In the genomic region with DNA sequence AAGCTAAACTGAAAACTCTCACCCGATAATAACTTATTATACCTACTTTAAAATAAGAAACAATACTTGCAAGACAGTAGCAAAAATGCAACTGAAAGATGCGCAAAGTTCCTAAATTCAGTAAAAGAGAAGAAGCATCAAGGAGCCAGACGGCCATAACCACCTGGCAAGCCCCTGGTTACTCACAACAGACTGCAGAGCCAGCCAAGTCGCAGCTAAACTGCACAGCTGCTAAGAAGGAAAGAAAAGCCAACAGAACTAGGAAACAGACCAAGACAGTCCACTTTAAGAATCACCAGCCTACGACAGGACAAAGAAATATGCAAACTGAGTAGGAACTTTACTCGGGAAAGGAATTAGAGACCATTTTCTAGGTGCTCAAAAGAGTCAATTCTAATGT, we compare ENCODE assay signal across 29 cellular contexts.
DNase-seq lines count a peak whose midpoint lies in the region; ATAC-seq, FAIRE-seq and TF ChIP-seq lines count a peak whose summit lies in the region.
"Had no signal": no experiment of that assay in that cellular context is flagged by ENCODE, and none has a peak within 500 bp of the region (broad histone marks: within the 10 kb centered on the region; RNA-seq: fewer than 3 reads in every experiment).

No MANE protein-coding gene starts in this region.

- in situ Hi-C loops in GM12878 (cut with MboI), result no loop called here

- no peak overlapping the region for H3K9ac ChIP-seq in GM12878 (ENCODE audit: control insufficient read depth, insufficient read depth, low read length)

- H3K4me1 ChIP-seq in GM12878 (ENCODE audit: control insufficient read depth, insufficient read depth, low read length) (no peaks in the 10 kb centered on the region), left ventricle myocardium inferior (peaks cover 27% of the 10 kb centered on the region)
- H3K4me1 ChIP-seq: ascending aorta, HAP-1, stomach had no signal

- POLR2A ChIA-PET in GM12878 (lab: Charles Lee), result interaction anchor here (1.3 to 1.5 kb wide), 3 partner anchors 30 to 125 kb away, joined by 3 to 4 read pairs (median 3); no protein-coding TSS in a partner anchor

- H3K9me3 ChIP-seq in GM12878 (replicated peaks; ENCODE audit: control insufficient read depth, insufficient read depth, low read length), result no peaks in the 10 kb centered on the region
- no peaks in the 10 kb centered on the region for H3K9me3 ChIP-seq in left ventricle myocardium inferior (replicated peaks)
- H3K9me3 ChIP-seq: ascending aorta, HAP-1, stomach, tibial artery had no signal

- H3K4me3 ChIP-seq in GM12878 (no peak overlapping the region), left ventricle myocardium inferior (no peak overlapping the region)
- H3K4me3 ChIP-seq: ascending aorta, HAP-1, hepatocyte, K562, stomach, tibial artery had no signal

- no peak for TF ChIP-seq EP300 in GM12878 (IDR thresholded peaks at IDR 0.05; ENCODE audit: borderline replicate concordance in 1 of 2, control insufficient read depth in 1 of 2, low read depth in 2 of 2, low read length in 2 of 2)

- peak; percentile 47 for ATAC-seq in Right ventricle myocardium superior (ENCODE audit: poor library complexity)
- ATAC-seq in GM12878, result peak; percentile 66
- ATAC-seq: K562; naive thymus-derived CD8-positive, alpha-beta T cell; SK-N-SH treated with all-trans-retinoic acid at 6 μM for 48 hours had no signal

- no peak overlapping the region for H3K4me2 ChIP-seq in GM12878 (ENCODE audit: control insufficient read depth, insufficient read depth)
- H3K4me2 ChIP-seq: hepatocyte had no signal

- H3K36me3 ChIP-seq in GM12878 (ENCODE audit: control insufficient read depth in 2 of 2, insufficient read depth in 2 of 2, low read length in 1 of 2) (no peaks in the 10 kb centered on the region), left ventricle myocardium inferior (peaks cover 48% of the 10 kb centered on the region)
- H3K36me3 ChIP-seq: HAP-1, stomach had no signal

- BruUV-seq in GM12878 (replicated peaks; lab: Mats Ljungman, UMichigan), result no TSS peak

- SMC1A ChIA-PET in GM12878 (lab: Charles Lee; ENCODE audit: uncharacterized antibody, unreplicated experiment), result interaction anchor here (0.6 to 4.5 kb wide), 13 partner anchors 9 to 203 kb away, joined by 3 to 29 read pairs (median 4); no protein-coding TSS in a partner anchor

- no peak overlapping the region for H3K27ac ChIP-seq in GM12878 (ENCODE audit: control insufficient read depth, insufficient read depth)
- H3K27ac ChIP-seq in left ventricle myocardium inferior (replicated peaks), result no peak overlapping the region
- H3K27ac ChIP-seq: ascending aorta, hepatocyte, stomach, tibial artery had no signal

- 25% methylated on average over 6 of the region's 6 CpGs for whole genome bisulfite sequencing in GM12878 (ENCODE audit: insufficient coverage, insufficient replicate concordance, low lambda C conversion rate, missing lambda C conversion rate)

- RAD21 ChIA-PET in GM12878 (lab: Charles Lee; ENCODE audit: unreplicated experiment), result interaction anchor here (0.6 to 2.2 kb wide), 11 partner anchors 11 to 123 kb away, joined by 3 to 7 read pairs (median 4); no protein-coding TSS in a partner anchor

- no peak for DNase-seq in Right ventricle myocardium superior
- no peak for DNase-seq in cardiac septum (ENCODE audit: low spot score)
- DNase-seq in GM12878 (ENCODE audit: low read depth, low spot score), result no peak
- peak; percentile 27 for DNase-seq in left ventricle myocardium inferior
- DNase-seq in T-helper 1 cell, result no peak
- no peak for DNase-seq in islet precursor cell
- DNase-seq in GM10266 (ENCODE audit: extremely low spot score), result no peak
- no peak for DNase-seq in stimulated activated CD8-positive, alpha-beta memory T cell treated with anti-CD3 and anti-CD28 coated beads, Interleukin-4, amount 100 ng/mL, for 48 hours
- DNase-seq: activated effector memory CD4-positive, alpha-beta T cell treated with Interleukin-2 at 50 U/mL for 16 hours; activated naive CD8-positive, alpha-beta T cell treated with anti-CD3 and anti-CD28 coated beads, Interleukin-2, amount 10 ng/mL, durations not matched to agents 7 days and 5 days; activated T-cell treated with anti-CD3 and anti-CD28 coated beads for 4 hours; CD4-positive, alpha-beta memory T cell; foreskin fibroblast; naive thymus-derived CD8-positive, alpha-beta T cell; NCI-H1436; NCI-H2081 treated with DMSO at 0.1 percent for 48 hours; NCI-H510A; nucleus accumbens; OCI-M1; small intestine; stomach; T-helper 2 cell; tibial artery had no signal

- H3K27me3 ChIP-seq in GM12878 (replicated peaks in 1 of 2; ENCODE audit: control insufficient read depth in 2 of 2, insufficient read depth in 2 of 2, low read length in 1 of 2), result no peaks in the 10 kb centered on the region
- no peaks in the 10 kb centered on the region for H3K27me3 ChIP-seq in left ventricle myocardium inferior (ENCODE audit: low read depth)
- H3K27me3 ChIP-seq: ascending aorta, hepatocyte, stomach, tibial artery had no signal

- CTCF ChIA-PET in GM12878 (lab: Yijun Ruan, JAX), result interaction anchor here (0.7 to 1.3 kb wide), 6 partner anchors 9 to 103 kb away, joined by 3 read pairs; no protein-coding TSS in a partner anchor

- H4K20me1 ChIP-seq in GM12878 (ENCODE audit: control insufficient read depth, insufficient read depth), result no peaks in the 10 kb centered on the region

- no peak for TF ChIP-seq RAD21 in GM12878 (IDR thresholded peaks at IDR 0.05; ENCODE audit: insufficient read depth, low read depth, low read length)

- no peaks in the 10 kb centered on the region for H3K79me2 ChIP-seq in GM12878 (ENCODE audit: control insufficient read depth, insufficient read depth, low read length)
- H3K79me2 ChIP-seq: hepatocyte had no signal

- FAIRE-seq in GM12878 (lab: Jason Lieb, UNC), result no peak
- FAIRE-seq: A204.1, K562, small intestine had no signal

- TF ChIP-seq CTCF in GM12878 (IDR thresholded peaks at IDR 0.05 in 2 of 3, conservative IDR thresholded peaks at IDR 0.05 in 1 of 3; ENCODE audit: control insufficient read depth in 2 of 3, extremely low read depth in 1 of 3, insufficient read depth in 1 of 3, low read depth in 3 of 3, low read length in 3 of 3) (no peak), left ventricle myocardium inferior (IDR thresholded peaks at IDR 0.05; ENCODE audit: borderline replicate concordance) (no peak), GM10266 (IDR thresholded peaks at IDR 0.05; ENCODE audit: control insufficient read depth, insufficient read depth, low read depth, missing control alignments) (no peak)

- no peak for TF ChIP-seq POLR2A in GM12878 (IDR thresholded peaks at IDR 0.05; ENCODE audit: low read depth, low read length)

- intact Hi-C loops in Right ventricle myocardium superior (cut with DNase I) (no loop called here), cardiac septum (cut with DNase I) (no loop called here), GM12878 (cut with micrococcal nuclease; ENCODE audit: unreplicated experiment) (no loop called here), left ventricle myocardium inferior (cut with micrococcal nuclease) (no loop called here)

- 0 out of 2 replicates have a peak overlapping the region, but pooled peaks have one; percentile 12 for H2AFZ ChIP-seq in GM12878 (ENCODE audit: control insufficient read depth, low read depth, low read length)
- H2AFZ ChIP-seq: hepatocyte had no signal

TF ChIP-seq in GM12878, 131 proteins besides CTCF, POLR2A, EP300 and RAD21:
- TF ChIP-seq ASH2L (IDR thresholded peaks at IDR 0.05; ENCODE audit: borderline replicate concordance, low read depth) (no peak), CREB1 (IDR thresholded peaks at IDR 0.05; ENCODE audit: low read depth) (no peak)
- TF ChIP-seq, protein P1, sequence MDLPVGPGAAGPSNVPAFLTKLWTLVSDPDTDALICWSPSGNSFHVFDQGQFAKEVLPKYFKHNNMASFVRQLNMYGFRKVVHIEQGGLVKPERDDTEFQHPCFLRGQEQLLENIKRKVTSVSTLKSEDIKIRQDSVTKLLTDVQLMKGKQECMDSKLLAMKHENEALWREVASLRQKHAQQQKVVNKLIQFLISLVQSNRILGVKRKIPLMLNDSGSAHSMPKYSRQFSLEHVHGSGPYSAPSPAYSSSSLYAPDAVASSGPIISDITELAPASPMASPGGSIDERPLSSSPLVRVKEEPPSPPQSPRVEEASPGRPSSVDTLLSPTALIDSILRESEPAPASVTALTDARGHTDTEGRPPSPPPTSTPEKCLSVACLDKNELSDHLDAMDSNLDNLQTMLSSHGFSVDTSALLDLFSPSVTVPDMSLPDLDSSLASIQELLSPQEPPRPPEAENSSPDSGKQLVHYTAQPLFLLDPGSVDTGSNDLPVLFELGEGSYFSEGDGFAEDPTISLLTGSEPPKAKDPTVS (IDR thresholded peaks at IDR 0.05; ENCODE audit: low read depth, low read length), result no peak
- TF ChIP-seq, protein P2, sequence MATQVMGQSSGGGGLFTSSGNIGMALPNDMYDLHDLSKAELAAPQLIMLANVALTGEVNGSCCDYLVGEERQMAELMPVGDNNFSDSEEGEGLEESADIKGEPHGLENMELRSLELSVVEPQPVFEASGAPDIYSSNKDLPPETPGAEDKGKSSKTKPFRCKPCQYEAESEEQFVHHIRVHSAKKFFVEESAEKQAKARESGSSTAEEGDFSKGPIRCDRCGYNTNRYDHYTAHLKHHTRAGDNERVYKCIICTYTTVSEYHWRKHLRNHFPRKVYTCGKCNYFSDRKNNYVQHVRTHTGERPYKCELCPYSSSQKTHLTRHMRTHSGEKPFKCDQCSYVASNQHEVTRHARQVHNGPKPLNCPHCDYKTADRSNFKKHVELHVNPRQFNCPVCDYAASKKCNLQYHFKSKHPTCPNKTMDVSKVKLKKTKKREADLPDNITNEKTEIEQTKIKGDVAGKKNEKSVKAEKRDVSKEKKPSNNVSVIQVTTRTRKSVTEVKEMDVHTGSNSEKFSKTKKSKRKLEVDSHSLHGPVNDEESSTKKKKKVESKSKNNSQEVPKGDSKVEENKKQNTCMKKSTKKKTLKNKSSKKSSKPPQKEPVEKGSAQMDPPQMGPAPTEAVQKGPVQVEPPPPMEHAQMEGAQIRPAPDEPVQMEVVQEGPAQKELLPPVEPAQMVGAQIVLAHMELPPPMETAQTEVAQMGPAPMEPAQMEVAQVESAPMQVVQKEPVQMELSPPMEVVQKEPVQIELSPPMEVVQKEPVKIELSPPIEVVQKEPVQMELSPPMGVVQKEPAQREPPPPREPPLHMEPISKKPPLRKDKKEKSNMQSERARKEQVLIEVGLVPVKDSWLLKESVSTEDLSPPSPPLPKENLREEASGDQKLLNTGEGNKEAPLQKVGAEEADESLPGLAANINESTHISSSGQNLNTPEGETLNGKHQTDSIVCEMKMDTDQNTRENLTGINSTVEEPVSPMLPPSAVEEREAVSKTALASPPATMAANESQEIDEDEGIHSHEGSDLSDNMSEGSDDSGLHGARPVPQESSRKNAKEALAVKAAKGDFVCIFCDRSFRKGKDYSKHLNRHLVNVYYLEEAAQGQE (IDR thresholded peaks at IDR 0.05; ENCODE audit: low read depth, low read length), result no peak
TF ChIP-seq in GM12878: peak in this region for 0.
